Comparison of ENCODE assay signal across 1 cellular context in the genomic region with DNA sequence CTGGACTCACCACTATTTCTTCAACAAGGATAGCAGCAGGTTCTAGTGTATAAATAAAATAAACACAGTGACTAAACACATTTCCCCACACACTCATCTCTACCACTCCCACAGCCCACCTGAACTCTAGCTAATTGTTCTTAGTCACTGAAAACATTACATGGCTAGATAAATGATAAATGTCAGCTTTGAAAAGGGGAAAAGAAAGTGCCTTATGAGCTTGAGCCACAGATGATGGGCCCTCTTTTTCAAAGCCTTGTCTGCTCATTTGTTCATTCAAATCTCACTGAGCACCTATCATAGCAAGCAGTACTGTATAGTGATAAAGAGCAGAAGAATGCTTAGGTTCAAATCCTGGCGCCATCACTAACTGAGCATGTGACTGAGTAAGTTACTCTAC.
TF ChIP-seq lines count a peak whose summit lies in the region.

No MANE protein-coding gene starts in this region.

TF ChIP-seq in IMR-90, 13 proteins besides CTCF, POLR2A, EP300 and RAD21:
- TF ChIP-seq, protein P1, sequence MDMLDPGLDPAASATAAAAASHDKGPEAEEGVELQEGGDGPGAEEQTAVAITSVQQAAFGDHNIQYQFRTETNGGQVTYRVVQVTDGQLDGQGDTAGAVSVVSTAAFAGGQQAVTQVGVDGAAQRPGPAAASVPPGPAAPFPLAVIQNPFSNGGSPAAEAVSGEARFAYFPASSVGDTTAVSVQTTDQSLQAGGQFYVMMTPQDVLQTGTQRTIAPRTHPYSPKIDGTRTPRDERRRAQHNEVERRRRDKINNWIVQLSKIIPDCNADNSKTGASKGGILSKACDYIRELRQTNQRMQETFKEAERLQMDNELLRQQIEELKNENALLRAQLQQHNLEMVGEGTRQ (IDR thresholded peaks at IDR 0.05; ENCODE audit: low read depth, low read length) = no peak
- TF ChIP-seq CEBPB (IDR thresholded peaks at IDR 0.05; ENCODE audit: low read depth, low read length) (no peak), FOS (IDR thresholded peaks at IDR 0.05; ENCODE audit: low read depth, low read length) (peak; percentile 14; the same call in 1 of the 2 replicates), RCOR1 (IDR thresholded peaks at IDR 0.05; ENCODE audit: insufficient replicate concordance, low read length) (no peak)
